Comparison of ENCODE assay signal across 9 cellular contexts in the genomic region with DNA sequence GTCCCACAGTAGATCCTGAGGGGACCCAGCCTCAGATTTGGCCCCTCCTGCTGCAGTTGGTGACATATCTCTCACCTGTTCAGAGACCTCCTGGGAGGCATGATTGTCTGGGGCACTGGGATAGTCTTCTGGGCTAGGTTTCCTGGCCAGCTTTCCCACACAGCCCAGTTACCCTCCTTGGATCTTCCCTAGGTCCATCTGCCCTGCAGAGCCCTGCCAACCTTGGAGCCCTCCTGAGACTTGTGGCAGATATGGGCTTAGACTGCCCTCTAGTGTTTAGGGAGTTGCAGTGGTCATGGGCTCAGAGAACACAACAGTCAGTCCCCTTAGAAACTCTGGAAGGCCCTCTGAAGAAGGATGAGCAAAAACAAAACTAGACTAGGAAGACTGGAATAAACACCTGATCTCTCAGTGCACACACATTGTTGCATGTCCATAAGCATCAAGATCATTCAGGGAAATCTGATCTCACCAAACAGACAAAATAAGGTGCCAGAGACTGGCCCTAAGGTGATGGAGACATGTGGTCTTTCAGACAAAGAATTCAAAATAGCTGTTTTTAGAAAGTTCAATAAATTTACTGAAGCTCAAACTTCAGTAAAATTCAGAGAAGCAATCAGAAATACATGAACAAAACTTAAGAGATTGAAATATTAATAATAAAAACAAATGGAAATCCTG.
A peak's percentile ranks its signal among the peaks of the same experiment; 100 is the strongest.
DNase-seq lines count a peak whose midpoint lies in the region; ATAC-seq and TF ChIP-seq lines count a peak whose summit lies in the region.
"Had no signal": no experiment of that assay in that cellular context is flagged by ENCODE, and none has a peak within 500 bp of the region (broad histone marks: within the 10 kb centered on the region; RNA-seq: fewer than 3 reads in every experiment).

No MANE protein-coding gene starts in this region.

- H3K27me3 ChIP-seq in adrenal gland = no peaks in the 10 kb centered on the region
- no peaks in the 10 kb centered on the region for H3K27me3 ChIP-seq in right lobe of liver
- H3K27me3 ChIP-seq: heart left ventricle had no signal

- CTCF ChIA-PET in HEK293 (lab: Yijun Ruan, JAX) = interaction anchor here (0.6 to 2.9 kb wide), 14 partner anchors 44 to 828 kb away, joined by 3 to 17 read pairs (median 4); no protein-coding TSS in a partner anchor

- H3K27ac ChIP-seq in HEK293 (ENCODE audit: extremely low read depth, low read depth, low read length) = no peak overlapping the region
- no peak overlapping the region for H3K27ac ChIP-seq in adrenal gland
- H3K27ac ChIP-seq in right lobe of liver = no peak overlapping the region
- H3K27ac ChIP-seq: heart left ventricle had no signal

- no peak for TF ChIP-seq POLR2A in adrenal gland (IDR thresholded peaks at IDR 0.05)
- no peak for TF ChIP-seq POLR2A in right lobe of liver (IDR thresholded peaks at IDR 0.05)

- H3K9me3 ChIP-seq in HEK293 (ENCODE audit: control insufficient read depth, insufficient read depth, low read depth, low read length) (no peaks in the 10 kb centered on the region), adrenal gland (replicated peaks in 1 of 3) (peaks cover 0 to 5% (median 0%) of the 10 kb centered on the region in 3 donors), right lobe of liver (no peaks in the 10 kb centered on the region)

- H3K36me3 ChIP-seq in HEK293 (ENCODE audit: control insufficient read depth in 2 of 2, insufficient read depth in 1 of 2, low read length in 2 of 2) (no peaks in the 10 kb centered on the region), adrenal gland (replicated peaks in 1 of 2) (no peaks in the 10 kb centered on the region), right lobe of liver (no peaks in the 10 kb centered on the region)
- H3K36me3 ChIP-seq: heart left ventricle had no signal

- ATAC-seq in right lobe of liver = peak; percentile 73 to 86 (median 80)

- intact Hi-C loops in adrenal gland (cut with DNase I) = no loop called here
- intact Hi-C loops in right lobe of liver (cut with DNase I) = no loop called here

- TF ChIP-seq CTCF in GM12865 (IDR thresholded peaks at IDR 0.05; ENCODE audit: insufficient read depth, low read depth, low read length, missing control alignments) = peak; percentile 74
- TF ChIP-seq CTCF in HEK293 (tag by site-specific recombination; IDR thresholded peaks at IDR 0.05) = peak; percentile 38; the same call in 1 of the 2 replicates
- TF ChIP-seq CTCF in adrenal gland (IDR thresholded peaks at IDR 0.05) = peak in 4 of 6 experiments; percentile 34 to 56 (median 46)
- peak; percentile 38 to 65 (median 46) for TF ChIP-seq CTCF in right lobe of liver (IDR thresholded peaks at IDR 0.05)

- H3K4me3 ChIP-seq in GM12865 (ENCODE audit: low read depth, low read length) (no peak overlapping the region), HEK293 (ENCODE audit: low read depth, low read length) (no peak overlapping the region), adrenal gland (no peak overlapping the region), right lobe of liver (no peak overlapping the region)
- H3K4me3 ChIP-seq: heart left ventricle had no signal

- H3K4me1 ChIP-seq in HEK293 (ENCODE audit: control insufficient read depth, insufficient read depth, low read length) (no peaks in the 10 kb centered on the region), adrenal gland (replicated peaks in 1 of 2) (no peaks in the 10 kb centered on the region), right lobe of liver (no peaks in the 10 kb centered on the region)
- H3K4me1 ChIP-seq: heart left ventricle had no signal

- POLR2A ChIA-PET in HEK293 (lab: Yijun Ruan, JAX) = no interaction called here

- DNase-seq in A172 (ENCODE audit: low spot score) = peak; percentile 49
- peak; percentile 72 for DNase-seq in GM12865 (ENCODE audit: low read depth)
- peak; percentile 72 for DNase-seq in LHCN-M2 (ENCODE audit: low read depth)
- DNase-seq in adrenal gland = peak in 4 of 7 donors; percentile 24 to 48 (median 30)
- DNase-seq in right lobe of liver = no peak
- DNase-seq in DMS79 treated with DMSO at 0.1 percent for 48 hours (lab: John Stamatoyannopoulos, UW) = no peak
- no peak for DNase-seq in effector CD8-positive, alpha-beta T cell (lab: John Stamatoyannopoulos, UW)
- DNase-seq: heart left ventricle had no signal

TF ChIP-seq in HEK293, 187 proteins besides CTCF, POLR2A, EP300 and RAD21:
- TF ChIP-seq ZNF24 (tag by site-specific recombination; IDR thresholded peaks at IDR 0.05) (no peak), ZNF654 (tag by site-specific recombination; IDR thresholded peaks at IDR 0.05; ENCODE audit: low read depth) (peak; percentile 72), ZNF366 (tag by site-specific recombination; conservative IDR thresholded peaks at IDR 0.05) (no peak)

Comparison
In these comparisons a context has a peak if more than half of its experiments do, and no peak if none do; other contexts are left out.
1. DNase-seq: peak in A172 (single experiment), GM12865 (single experiment), LHCN-M2 (single experiment) and adrenal gland (4 of 7); none in right lobe of liver (0 of 3), DMS79 treated with DMSO at 0.1 percent for 48 hours (single experiment) and effector CD8-positive, alpha-beta T cell (single experiment).
2. Peak in every context shown above with its lines, with median percentiles within 50 percentile points of each other: CTCF ChIP-seq.